In the genomic region with DNA sequence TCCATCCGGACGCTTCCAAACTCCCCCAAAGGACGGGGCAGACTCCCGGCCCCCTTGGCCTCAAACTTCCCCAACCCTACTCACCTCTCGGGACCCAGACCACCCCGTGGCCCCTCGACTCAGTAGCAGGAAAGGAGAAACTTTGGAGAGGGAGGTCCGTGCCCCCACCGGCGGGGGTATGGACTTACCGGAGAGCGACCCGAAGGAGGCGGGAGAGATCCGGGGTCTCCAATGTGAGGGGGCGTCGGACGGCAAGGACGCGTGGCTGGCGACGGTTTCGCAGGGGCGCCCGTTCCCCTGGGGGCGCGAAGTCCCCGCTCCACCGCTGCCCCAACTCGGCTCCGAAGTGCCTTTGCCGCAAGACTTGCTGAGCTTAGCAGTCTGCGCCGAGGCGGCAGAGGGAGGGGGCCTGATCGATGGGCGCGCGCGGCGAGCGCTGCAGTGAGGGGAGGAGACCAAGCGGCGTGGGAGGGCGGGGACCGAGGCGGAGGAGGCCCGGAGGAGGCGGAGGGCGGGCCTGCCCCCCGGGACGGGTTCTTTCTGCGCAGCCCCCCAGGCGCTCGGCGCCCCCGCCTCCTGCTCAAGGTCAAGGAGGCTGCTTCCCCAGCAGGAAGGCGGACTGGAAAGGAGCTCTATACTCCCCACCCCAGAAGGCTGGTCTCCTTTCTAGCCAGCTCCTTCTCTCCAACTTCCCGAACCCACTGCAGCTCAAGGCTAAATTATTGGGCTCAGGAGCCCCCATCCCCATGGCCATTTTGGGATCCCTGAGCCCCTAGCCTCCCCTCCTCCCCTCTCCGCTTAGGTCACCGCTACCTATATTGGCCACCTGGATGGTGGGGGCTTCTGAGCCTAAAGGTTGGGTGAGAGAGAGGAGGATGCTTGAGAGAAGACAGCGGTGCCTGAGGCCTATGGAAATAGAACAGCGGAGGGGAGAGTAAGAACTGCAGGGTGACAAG, we compare ENCODE assay signal across 8 cellular contexts. TPM values are rescaled to one million over a fixed set of nuclear protein-coding genes. Genes with fewer than 3 reads are reported as not detected.
DNase-seq lines count a peak whose midpoint lies in the region; ATAC-seq and TF ChIP-seq lines count a peak whose summit lies in the region.

A gene (minus strand): TSS at position 385 of the 956 bp plus-strand sequence. CDS start 104,682 bp downstream, outside the sequence.

- peaks cover 79% of the 10 kb centered on the region for H3K27me3 ChIP-seq in cardiac muscle cell
- H3K27me3 ChIP-seq in WERI-Rb-1 (ENCODE audit: insufficient read depth, low read depth, severe bottlenecking) = peaks cover 8% of the 10 kb centered on the region
- H3K27me3 ChIP-seq in right atrium auricular region = peaks cover 7 to 14% of the 10 kb centered on the region in 2 donors
- H3K27me3 ChIP-seq in gastrocnemius medialis = peaks cover 47 to 52% (median 52%) of the 10 kb centered on the region in 3 donors

- H3K9me3 ChIP-seq in cardiac muscle cell (ENCODE audit: low read depth) (no peaks in the 10 kb centered on the region), WERI-Rb-1 (ENCODE audit: severe bottlenecking) (no peaks in the 10 kb centered on the region), right atrium auricular region (no peaks in the 10 kb centered on the region), gastrocnemius medialis (no peaks in the 10 kb centered on the region)

- DNase-seq in cardiac muscle cell (ENCODE audit: low read depth in 1 of 2, low spot score in 1 of 2) (peak; percentile 42 to 79), cardiac septum (ENCODE audit: low spot score) (no peak), WERI-Rb-1 (peak; percentile 98), right atrium auricular region (ENCODE audit: low spot score) (no peak), gastrocnemius medialis (no peak), NCI-H2029 treated with DMSO at 0.1 percent for 48 hours (lab: John Stamatoyannopoulos, UW) (no peak)

- ATAC-seq in gastrocnemius medialis (no peak), GM21423 (IDR thresholded peaks at IDR 0.05; ENCODE audit: unreplicated experiment) (no peak), GM19324 (IDR thresholded peaks at IDR 0.05; ENCODE audit: low FRiP score, unreplicated experiment) (no peak)

- TF ChIP-seq CTCF in cardiac muscle cell (IDR thresholded peaks at IDR 0.05; ENCODE audit: low read depth, low read length) (no peak), WERI-Rb-1 (IDR thresholded peaks at IDR 0.05; ENCODE audit: low read depth, low read length) (0 out of 2 replicates have a peak, but pooled peaks have one; percentile 2), right atrium auricular region (IDR thresholded peaks at IDR 0.05) (no peak), gastrocnemius medialis (IDR thresholded peaks at IDR 0.05 in 4 of 5, conservative IDR thresholded peaks at IDR 0.05 in 1 of 5) (no peak)

- intact Hi-C loops in cardiac septum (cut with DNase I) = loop anchor here (10.0 kb wide), 2 partner anchors 206 to 246 kb away; no protein-coding TSS in a partner anchor
- intact Hi-C loops in gastrocnemius medialis (cut with DNase I; ENCODE audit: low total_unique reads) = loop anchor here (10.0 kb wide), 2 partner anchors 236 to 366 kb away; a partner anchor contains a TSS

- H3K4me3 ChIP-seq in cardiac muscle cell (peak within 1 kb of the TSS; percentile 35), WERI-Rb-1 (ENCODE audit: low read depth, low read length) (peak within 1 kb of the TSS; percentile 65), right atrium auricular region (peak within 1 kb of the TSS; percentile 12 to 37), gastrocnemius medialis (peak within 1 kb of the TSS in 3 of 4 donors; percentile 15 to 38 (median 31))

- H3K36me3 ChIP-seq in cardiac muscle cell = no peaks in the 10 kb centered on the region
- H3K36me3 ChIP-seq in WERI-Rb-1 = no peaks in the 10 kb centered on the region
- no peaks in the 10 kb centered on the region for H3K36me3 ChIP-seq in right atrium auricular region
- H3K36me3 ChIP-seq in gastrocnemius medialis = no peaks in the 10 kb centered on the region

- TF ChIP-seq POLR2A in gastrocnemius medialis (IDR thresholded peaks at IDR 0.05) = no peak

- H3K4me1 ChIP-seq in cardiac muscle cell (ENCODE audit: low read depth) (peaks cover 6% of the 10 kb centered on the region), right atrium auricular region (peaks cover 0 to 18% of the 10 kb centered on the region in 2 donors), gastrocnemius medialis (peaks cover 0 to 11% of the 10 kb centered on the region in 2 donors)

- no peak within 1 kb of the TSS for H3K27ac ChIP-seq in cardiac muscle cell
- peak within 1 kb of the TSS; percentile 0 for H3K27ac ChIP-seq in WERI-Rb-1
- H3K27ac ChIP-seq in right atrium auricular region = no peak within 1 kb of the TSS
- H3K27ac ChIP-seq in gastrocnemius medialis = no peak within 1 kb of the TSS

- in situ Hi-C loops in gastrocnemius medialis (cut with MboI; ENCODE audit: low sequenced_read_pairs in 4 of 4) = loop anchor here (10.0 to 25.0 kb wide), 5 partner anchors 223 to 536 kb away; a partner anchor contains a TSS

RNA-seq across cellular contexts. Expression of the gene that starts here (rescaled TPM):
- total RNA-seq in cardiac muscle cell (0.03 TPM in 1 of 2 replicates, not detected in the other), cardiac septum (not detected), right atrium auricular region (not detected), gastrocnemius medialis (not detected)
- polyA plus RNA-seq in cardiac muscle cell = 0.46 and 0.68 TPM in 2 replicates

Comparison
In these comparisons a context has a peak if more than half of its experiments do, and no peak if none do; other contexts are left out.
1. Peak in DNase-seq and H3K4me3 ChIP-seq in cardiac muscle cell; RNA of the gene not detected or under 1 TPM.